Comparison of ENCODE assay signal across 28 cellular contexts in genomic region chr6:143647191-143647590, GRCh38. TPM values are rescaled to one million over a fixed set of nuclear protein-coding genes. Genes with fewer than 3 reads are reported as not detected.
DNase-seq lines count a peak whose midpoint lies in the region; ATAC-seq, FAIRE-seq and TF ChIP-seq lines count a peak whose summit lies in the region.
"Had no signal": no experiment of that assay in that cellular context is flagged by ENCODE, and none has a peak within 500 bp of the region (broad histone marks: within the 10 kb centered on the region; RNA-seq: fewer than 3 reads in every experiment).

No MANE protein-coding gene starts in this region.

- WGBS in K562 (ENCODE audit: insufficient coverage, low coverage, missing lambda C conversion rate): 29% methylated on average over 3 of the region's 3 CpGs
- no CpG with 5 or more reads among the region's 3 CpGs for WGBS in neuronal stem cell (ENCODE audit: extremely low coverage in 2 of 2, insufficient read length in 2 of 2, insufficient replicate concordance in 1 of 2), 2 donors

- no peak overlapping the region for H3K4me2 ChIP-seq in K562 (ENCODE audit: insufficient read depth, low read length)
- H3K4me2 ChIP-seq in neuronal stem cell (ENCODE audit: insufficient read depth, low read length, poor library complexity, severe bottlenecking): no peak overlapping the region

- H3K27ac ChIP-seq in CD4-positive, CD25-positive, alpha-beta regulatory T cell (ENCODE audit: insufficient read depth, low read length, poor library complexity, severe bottlenecking): no peak overlapping the region
- H3K27ac ChIP-seq in K562 (ENCODE audit: extremely low read depth, low read depth, low read length) (no peak overlapping the region), neuronal stem cell (replicated peaks; ENCODE audit: low read length) (no peak overlapping the region)
- H3K27ac ChIP-seq: C4-2B, gastrocnemius medialis, parathyroid adenoma had no signal

- H4K20me1 ChIP-seq in K562 (replicated peaks; ENCODE audit: control insufficient read depth, insufficient read depth, low read length): no peaks in the 10 kb centered on the region

- TF ChIP-seq POLR2A in K562 (conservative IDR thresholded peaks at IDR 0.05): no peak

- POLR2A ChIA-PET in K562 (lab: Yijun Ruan, JAX): interaction anchor here (0.6 to 0.7 kb wide), 2 partner anchors 9 to 12 kb away, joined by 4 read pairs; no protein-coding TSS in a partner anchor

- H3K4ac ChIP-seq in neuronal stem cell (ENCODE audit: low read length): no peak overlapping the region

- H3K9me1 ChIP-seq in K562 (ENCODE audit: control insufficient read depth, insufficient read depth, low read length): no peaks in the 10 kb centered on the region

- in situ Hi-C loops in GM13976 (cut with MboI; ENCODE audit: low sequenced_read_pairs, unreplicated experiment) (no loop called here), K562 (cut with MboI) (no loop called here), HAP-1 (cut with MboI; ENCODE audit: low sequenced_read_pairs) (no loop called here)

- peak overlapping the region; percentile 27 for H2AFZ ChIP-seq in K562 (ENCODE audit: low read depth, low read length)
- H2AFZ ChIP-seq in neuronal stem cell (ENCODE audit: low read length): no peak overlapping the region
- H2AFZ ChIP-seq: parathyroid adenoma had no signal

- peak overlapping the region in 2 of 3 donors; percentile 32 to 82 for H3K27ac Mint-ChIP-seq in CD4-positive, CD25-positive, alpha-beta regulatory T cell
- H3K27ac Mint-ChIP-seq: activated CD4-positive, alpha-beta memory T cell treated with anti-CD3 and anti-CD28 coated beads for 36 hours; activated naive CD4-positive, alpha-beta T cell treated with anti-CD3 and anti-CD28 coated beads for 36 hours; T-helper 2 cell treated with Interferon-gamma antibody and Interleukin-4, amounts not matched to agents 5 μg/mL and 100 μg/mL, for 36 hours had no signal

- H3K36me3 Mint-ChIP-seq in CD4-positive, CD25-positive, alpha-beta regulatory T cell: peaks cover 13% of the 10 kb centered on the region

- peak in 2 of 3 donors; percentile 5 to 49 for DNase-seq in CD4-positive, CD25-positive, alpha-beta regulatory T cell
- DNase-seq in GM13976 (ENCODE audit: low spot score) (peak; percentile 20), K562 (ENCODE audit: extremely low read depth in 1 of 4, low spot score in 3 of 4) (no peak), HAP-1 (ENCODE audit: low spot score in 2 of 2) (no peak), NCI-H2196 (lab: John Stamatoyannopoulos, UW; ENCODE audit: unreplicated experiment) (no peak), neuronal stem cell (ENCODE audit: low spot score) (no peak), mucosa of gallbladder (ENCODE audit: low spot score) (no peak)
- DNase-seq: activated CD4-positive, alpha-beta memory T cell treated with anti-CD3 and anti-CD28 coated beads for 36 hours; activated naive CD4-positive, alpha-beta T cell treated with anti-CD3 and anti-CD28 coated beads for 36 hours; anterior cingulate cortex; gastrocnemius medialis; HCEC 1CT; hypothalamus; NCI-H1417; NCI-H2081; PC-3; right cardiac atrium; stimulated activated CD4-positive, alpha-beta T cell treated with anti-CD3 and anti-CD28 coated beads, Interleukin-12 subunit alpha, Interleukin-12 subunit beta, amount 100 ng/mL, for 4 hours; stimulated activated CD4-positive, alpha-beta T cell treated with anti-CD3 and anti-CD28 coated beads, Interleukin-4, amount 100 ng/mL, for 4 hours; trophoblast cell had no signal

- intact Hi-C loops in K562 (cut with micrococcal nuclease): loop anchor here (2.0 kb wide), 1 partner anchor 366 kb away; no protein-coding TSS in a partner anchor

- H2BK5ac ChIP-seq in neuronal stem cell (ENCODE audit: low read length): no peak overlapping the region

- no peak overlapping the region for H2BK120ac ChIP-seq in neuronal stem cell (ENCODE audit: low read depth, low read length)

- TF ChIP-seq CTCF in GM13976 (IDR thresholded peaks at IDR 0.05; ENCODE audit: borderline replicate concordance, control extremely low read depth, extremely low read depth, insufficient read depth, missing control alignments): no peak
- no peak for TF ChIP-seq CTCF in K562 (IDR thresholded peaks at IDR 0.05 in 2 of 3, conservative IDR thresholded peaks at IDR 0.05 in 1 of 3; ENCODE audit: insufficient read depth in 2 of 3, low read depth in 1 of 3, low read length in 3 of 3)

- CTCF ChIA-PET in K562 (lab: Yijun Ruan, JAX; ENCODE audit: low intra/inter-chr PET ratio): no interaction called here

- H3K18ac ChIP-seq in neuronal stem cell (ENCODE audit: low read length): no peak overlapping the region

- H4K91ac ChIP-seq in neuronal stem cell (ENCODE audit: low read depth, low read length, poor library complexity): no peak overlapping the region

- no peak overlapping the region for H3K4me3 Mint-ChIP-seq in CD4-positive, CD25-positive, alpha-beta regulatory T cell
- H3K4me3 Mint-ChIP-seq: activated CD4-positive, alpha-beta memory T cell treated with anti-CD3 and anti-CD28 coated beads for 36 hours; activated naive CD4-positive, alpha-beta T cell treated with anti-CD3 and anti-CD28 coated beads for 36 hours; IgD-negative memory B cell; nephron; T-helper 2 cell treated with Interferon-gamma antibody and Interleukin-4, amounts not matched to agents 5 μg/mL and 100 μg/mL, for 36 hours had no signal

- BruUV-seq in K562 (replicated peaks; lab: Mats Ljungman, UMichigan): no TSS peak

- no peak overlapping the region for H4K8ac ChIP-seq in neuronal stem cell (ENCODE audit: low read depth, low read length)

- H3K4me1 ChIP-seq in CD4-positive, CD25-positive, alpha-beta regulatory T cell (ENCODE audit: control insufficient read depth, insufficient read depth, low read length, poor library complexity, severe bottlenecking): peaks cover 13% of the 10 kb centered on the region
- peaks cover 3 to 5% of the 10 kb centered on the region in 2 experiments; a peak in 3 of 5 replicates for H3K4me1 ChIP-seq in K562 (replicated peaks in 1 of 2; ENCODE audit: control insufficient read depth in 2 of 2, insufficient read depth in 2 of 2, low read length in 2 of 2)
- H3K4me1 ChIP-seq in HAP-1: no peaks in the 10 kb centered on the region
- no peaks in the 10 kb centered on the region for H3K4me1 ChIP-seq in neuronal stem cell (ENCODE audit: control insufficient read depth in 2 of 2, insufficient read depth in 1 of 2, low read depth in 1 of 2, low read length in 2 of 2)
- H3K4me1 ChIP-seq: parathyroid adenoma had no signal

- FAIRE-seq in K562 (lab: Jason Lieb, UNC): no peak
- FAIRE-seq: islet of Langerhans had no signal

- H3K27me3 ChIP-seq in CD4-positive, CD25-positive, alpha-beta regulatory T cell (ENCODE audit: control insufficient read depth, insufficient read depth, low read length): no peaks in the 10 kb centered on the region
- H3K27me3 ChIP-seq in K562 (ENCODE audit: control insufficient read depth in 2 of 2, insufficient read depth in 2 of 2, low read length in 2 of 2) (no peaks in the 10 kb centered on the region; a peak in 1 of 5 replicates), HAP-1 (ENCODE audit: low read depth) (no peaks in the 10 kb centered on the region), neuronal stem cell (ENCODE audit: control insufficient read depth in 3 of 3, insufficient read depth in 3 of 3, low read depth in 1 of 3, low read length in 3 of 3) (peaks cover 0 to 1% (median 0%) of the 10 kb centered on the region in 3 experiments)
- H3K27me3 ChIP-seq: gastrocnemius medialis had no signal

- no peak overlapping the region for H2BK15ac ChIP-seq in neuronal stem cell (ENCODE audit: low read length)

- H2BK12ac ChIP-seq in neuronal stem cell (ENCODE audit: low read length): no peak overlapping the region

- H3K79me2 ChIP-seq in K562 (ENCODE audit: control insufficient read depth, insufficient read depth, low read length): no peaks in the 10 kb centered on the region

- no peak overlapping the region for H2AK5ac ChIP-seq in neuronal stem cell (ENCODE audit: low read depth, low read length)

- H3K79me1 ChIP-seq in neuronal stem cell (ENCODE audit: low read depth, low read length): peaks cover 2% of the 10 kb centered on the region

- peaks cover 0 to 10% (median 3%) of the 10 kb centered on the region in 7 donors for H3K9me3 Mint-ChIP-seq in CD4-positive, CD25-positive, alpha-beta regulatory T cell
- H3K9me3 Mint-ChIP-seq: nephron had no signal

- H3K27me3 Mint-ChIP-seq in CD4-positive, CD25-positive, alpha-beta regulatory T cell: no peaks in the 10 kb centered on the region
- H3K27me3 Mint-ChIP-seq: activated CD4-positive, alpha-beta memory T cell treated with anti-CD3 and anti-CD28 coated beads for 36 hours; IgD-negative memory B cell had no signal

- no peak overlapping the region for H3K14ac ChIP-seq in neuronal stem cell (ENCODE audit: low read length)

- TF ChIP-seq EP300 in K562 (IDR thresholded peaks at IDR 0.05; ENCODE audit: low read length): no peak

- peaks cover 2% of the 10 kb centered on the region for H3K36me3 ChIP-seq in CD4-positive, CD25-positive, alpha-beta regulatory T cell (ENCODE audit: control insufficient read depth, insufficient read depth, low read length)
- H3K36me3 ChIP-seq in K562 (ENCODE audit: control insufficient read depth, insufficient read depth, low read length) (no peaks in the 10 kb centered on the region), HAP-1 (replicated peaks) (no peaks in the 10 kb centered on the region), neuronal stem cell (replicated peaks in 1 of 2; ENCODE audit: control insufficient read depth in 2 of 2, insufficient read depth in 2 of 2, low read length in 2 of 2) (no peaks in the 10 kb centered on the region)
- H3K36me3 ChIP-seq: gastrocnemius medialis had no signal

- H3K9me3 ChIP-seq in CD4-positive, CD25-positive, alpha-beta regulatory T cell (ENCODE audit: control insufficient read depth in 2 of 2, low read length in 2 of 2): no peaks in the 10 kb centered on the region
- H3K9me3 ChIP-seq in K562 (replicated peaks; ENCODE audit: control insufficient read depth, insufficient read depth, low read depth, low read length): no peaks in the 10 kb centered on the region
- H3K9me3 ChIP-seq in HAP-1: no peaks in the 10 kb centered on the region
- H3K9me3 ChIP-seq in neuronal stem cell (replicated peaks in 1 of 2; ENCODE audit: control insufficient read depth in 2 of 2, insufficient read depth in 1 of 2, low read depth in 1 of 2, low read length in 2 of 2): no peaks in the 10 kb centered on the region
- H3K9me3 ChIP-seq: gastrocnemius medialis had no signal

- no peak for TF ChIP-seq RAD21 in K562 (CRISPR knock-in tag; conservative IDR thresholded peaks at IDR 0.05 in 1 of 2, IDR thresholded peaks at IDR 0.05 in 1 of 2)

- H3K4me3 ChIP-seq in CD4-positive, CD25-positive, alpha-beta regulatory T cell (ENCODE audit: low read depth, low read length): peak overlapping the region; percentile 11
- no peak overlapping the region for H3K4me3 ChIP-seq in K562
- no peak overlapping the region for H3K4me3 ChIP-seq in HAP-1
- no peak overlapping the region for H3K4me3 ChIP-seq in neuronal stem cell (ENCODE audit: low read length in 2 of 2)
- H3K4me3 ChIP-seq: gastrocnemius medialis had no signal

- peaks cover 19 to 43% (median 30%) of the 10 kb centered on the region in 4 donors for H3K4me1 Mint-ChIP-seq in CD4-positive, CD25-positive, alpha-beta regulatory T cell
- H3K4me1 Mint-ChIP-seq: IgD-negative memory B cell, nephron had no signal

- H3K9ac ChIP-seq in K562 (ENCODE audit: insufficient read depth in 1 of 2, low read depth in 2 of 2, low read length in 2 of 2) (no peak overlapping the region), neuronal stem cell (ENCODE audit: low read depth, low read length, poor library complexity) (no peak overlapping the region)
- H3K9ac ChIP-seq: parathyroid adenoma had no signal

- peak in 1 of 2 donors; percentile 37 for ATAC-seq in CD4-positive, CD25-positive, alpha-beta regulatory T cell (ENCODE audit: low read depth in 2 of 2)
- ATAC-seq in HG02938 (IDR thresholded peaks at IDR 0.05; ENCODE audit: unreplicated experiment): peak; percentile 64
- ATAC-seq in K562: no peak
- ATAC-seq: gastrocnemius medialis, PC-3, right cardiac atrium, Right ventricle myocardium inferior had no signal

- no peak overlapping the region for H3K23ac ChIP-seq in neuronal stem cell (ENCODE audit: low read depth, low read length, poor library complexity)

RNA-seq across cellular contexts. Expression of gene PHACTR2, which starts 30.6 kb away (rescaled TPM):
- 70.2 TPM for total RNA-seq in CD4-positive, CD25-positive, alpha-beta regulatory T cell
- 10 to 100 TPM; 16.1 to 31.9 (median 23.7) TPM for polyA plus RNA-seq in CD4-positive, CD25-positive, alpha-beta regulatory T cell
- 15.0 and 25.0 TPM in 2 replicates for total RNA-seq in K562 (2011; cell fraction: chromatin; rRNA removed; ENCODE audit: low replicate concordance)
- 4.7 and 5.4 TPM in 2 replicates for total RNA-seq in K562 (2011; cell fraction: nucleolus; rRNA removed)
- total RNA-seq in K562 (2011; cell fraction: nucleoplasm; rRNA removed): 9.0 and 17.7 TPM in 2 replicates
- total RNA-seq in K562 (2014; rRNA removed): 29.4 and 38.1 TPM in 2 replicates
- total RNA-seq in K562 (2014; rRNA removed; fragmentation: Illumina TruSeq; extraction: Trizol): 46.5 and 55.7 TPM in 2 replicates
- total RNA-seq in K562 (2015; rRNA removed; fragmentation: Illumina TruSeq; extraction: Trizol): 45.7 and 52.5 TPM in 2 replicates
- total RNA-seq in K562 (2021): 36.2 and 44.2 TPM in 2 replicates
- 13.0 and 16.1 TPM in 2 replicates for polyA plus RNA-seq in K562 (2011; rRNA removed)
- polyA plus RNA-seq in K562 (2011; cell fraction: cytosol; rRNA removed): 5.8 and 7.4 TPM in 2 replicates
- polyA plus RNA-seq in K562 (2011; cell fraction: nucleus; rRNA removed): 6.8 and 8.9 TPM in 2 replicates
- polyA plus RNA-seq in K562 (2012): 9.5 and 14.3 TPM in 2 replicates
- polyA plus RNA-seq in K562 (2014; fragmentation: Illumina TruSeq; extraction: Trizol): 19.5 and 22.9 TPM in 2 replicates
- 10 to 100 TPM in 1 of 2 experiments, 1 to 10 TPM in 1; 5.3 to 13.9 TPM for polyA plus RNA-seq in K562 (2014; fragmentation: Nextera tagmentation; extraction: Ambion mirVana)
- polyA plus RNA-seq in K562 (2014; rRNA removed): 13.2 and 15.1 TPM in 2 replicates
- polyA minus RNA-seq in K562 (2011; rRNA and poly(A)+ RNA removed): 36.8 and 42.7 TPM in 2 replicates
- polyA minus RNA-seq in K562 (2011; cell fraction: cytosol; rRNA and poly(A)+ RNA removed): 18.4 and 22.6 TPM in 2 replicates
- polyA minus RNA-seq in K562 (2011; cell fraction: nucleus; rRNA and poly(A)+ RNA removed): 12.5 and 31.9 TPM in 2 replicates
- polyA plus RNA-seq in neuronal stem cell (2013, experiment 1 of 2): 20.2 TPM
- polyA plus RNA-seq in neuronal stem cell (2013, experiment 2 of 2): 20.2 TPM
- 57.6 TPM for total RNA-seq in mucosa of gallbladder

Comparison
In these comparisons a context has a peak if more than half of its experiments do, and no peak if none do; other contexts are left out.
1. DNase-seq: peak in CD4-positive, CD25-positive, alpha-beta regulatory T cell (2 of 3) and GM13976 (single experiment); none in K562 (0 of 4), HAP-1 (0 of 2), NCI-H2196 (single experiment), neuronal stem cell (single experiment) and mucosa of gallbladder (single experiment).